Comparison of ENCODE assay signal across 19 cellular contexts in the genomic region with DNA sequence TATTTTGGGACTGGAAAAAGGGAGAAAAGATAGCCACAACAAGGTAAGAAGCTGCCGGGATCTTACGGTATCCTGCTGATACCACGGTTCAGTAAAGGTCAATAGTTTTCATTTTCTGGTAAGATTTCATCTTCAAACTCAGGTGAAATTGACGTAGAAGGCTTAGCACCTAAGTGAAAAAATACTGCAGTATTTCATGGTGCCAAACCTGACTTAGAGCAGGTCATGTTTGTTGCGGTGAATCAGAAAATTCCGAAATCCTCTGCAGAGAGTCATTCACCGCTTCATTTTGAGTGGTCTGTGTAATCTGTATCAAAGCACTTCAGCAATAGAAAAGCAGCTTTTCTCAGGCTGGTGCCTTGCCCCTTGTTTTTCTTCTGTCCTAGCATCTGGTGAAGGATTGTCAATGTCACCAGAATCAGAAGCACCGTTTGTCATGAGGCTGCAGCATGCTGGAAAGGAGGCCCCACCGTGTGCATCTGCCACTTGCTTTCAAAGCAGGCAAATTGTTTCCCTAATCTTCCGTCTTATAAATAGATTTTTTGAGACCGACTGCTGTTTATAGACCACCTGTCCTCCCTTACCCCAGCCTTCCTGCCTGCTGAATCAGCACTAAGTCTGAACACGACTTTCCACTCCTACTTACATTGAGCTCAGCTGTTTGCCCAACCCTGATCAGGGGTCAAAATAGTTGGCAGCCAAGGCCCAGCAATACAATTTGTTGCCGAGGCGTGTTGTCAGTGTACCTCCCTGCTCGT.
A peak's percentile ranks its signal among the peaks of the same experiment; 100 is the strongest.
DNase-seq lines count a peak whose midpoint lies in the region; ATAC-seq and TF ChIP-seq lines count a peak whose summit lies in the region.
"Had no signal": no experiment of that assay in that cellular context is flagged by ENCODE, and none has a peak within 500 bp of the region (broad histone marks: within the 10 kb centered on the region; RNA-seq: fewer than 3 reads in every experiment).

No MANE protein-coding gene starts in this region.

- in situ Hi-C loops in gastrocnemius medialis (cut with MboI; ENCODE audit: low sequenced_read_pairs in 4 of 4), result loop anchor here in 2 of 4 donors (10.0 to 25.0 kb wide), 2 partner anchors 155 to 283 kb away; no protein-coding TSS in a partner anchor

- H3K36me3 ChIP-seq in hepatocyte (replicated peaks; ENCODE audit: insufficient read depth, low read depth) (no peaks in the 10 kb centered on the region), gastrocnemius medialis (no peaks in the 10 kb centered on the region)
- H3K36me3 ChIP-seq: pancreas, upper lobe of right lung had no signal

- no peak for TF ChIP-seq POLR2A in gastrocnemius medialis (IDR thresholded peaks at IDR 0.05)

- 68% methylated on average over 15 of the region's 15 CpGs for WGBS in hepatocyte (ENCODE audit: low lambda C conversion rate, missing lambda C conversion rate)

- no peak overlapping the region for H2AFZ ChIP-seq in hepatocyte

- H3K4me2 ChIP-seq in hepatocyte, result no peak overlapping the region

- H4K20me1 ChIP-seq in hepatocyte (ENCODE audit: insufficient read depth, poor library complexity, severe bottlenecking), result no peaks in the 10 kb centered on the region

- intact Hi-C loops in gastrocnemius medialis (cut with DNase I; ENCODE audit: low total_unique reads), result no loop called here

- H3K9me3 ChIP-seq in hepatocyte (ENCODE audit: low read depth) (no peaks in the 10 kb centered on the region), gastrocnemius medialis (no peaks in the 10 kb centered on the region)
- H3K9me3 ChIP-seq: pancreas, upper lobe of right lung had no signal

- peak; percentile 13 for DNase-seq in NCI-H1105 treated with DMSO at 0.1 percent for 48 hours (lab: John Stamatoyannopoulos, UW)
- no peak for DNase-seq in NCI-H1105 (lab: John Stamatoyannopoulos, UW)
- DNase-seq in NCI-H524 treated with DMSO at 0.1 percent for 48 hours (lab: John Stamatoyannopoulos, UW), result peak; percentile 100
- DNase-seq in hepatocyte (ENCODE audit: low spot score), result peak; percentile 30
- no peak for DNase-seq in gastrocnemius medialis
- no peak for DNase-seq in NK-92 treated with Interleukin-12 subunit alpha and Interleukin-12 subunit beta, amount 100 ng/mL, for 24 hours (lab: John Stamatoyannopoulos, UW)
- no peak for DNase-seq in AG08396 (ENCODE audit: low spot score)
- DNase-seq: 8988T; activated CD4-positive, alpha-beta memory T cell treated with anti-CD3 and anti-CD28 coated beads for 36 hours; activated T-cell treated with anti-CD3 and anti-CD28 coated beads, Interleukin-2, amount 50 U/mL, for 24 hours; DMS53; effector CD4-positive, alpha-beta T cell; hippocampal formation; NCI-H526 treated with DMSO at 0.1 percent for 48 hours; pancreas; stimulated activated naive CD4-positive, alpha-beta T cell; upper lobe of right lung had no signal

- H3K4me1 ChIP-seq in hepatocyte (ENCODE audit: insufficient read depth) (peaks cover 6% of the 10 kb centered on the region), gastrocnemius medialis (peaks cover 15 to 18% of the 10 kb centered on the region in 2 donors)
- H3K4me1 ChIP-seq: pancreas, upper lobe of right lung had no signal

- no peaks in the 10 kb centered on the region for H3K79me2 ChIP-seq in hepatocyte

- H3K4me3 ChIP-seq in hepatocyte (no peak overlapping the region), gastrocnemius medialis (no peak overlapping the region)
- H3K4me3 ChIP-seq: pancreas, upper lobe of right lung had no signal

- peak; percentile 22 to 57 for ATAC-seq in gastrocnemius medialis
- ATAC-seq in HG02981 (IDR thresholded peaks at IDR 0.05; ENCODE audit: unreplicated experiment), result no peak
- ATAC-seq: upper lobe of right lung had no signal

- no peaks in the 10 kb centered on the region for H3K27me3 ChIP-seq in hepatocyte
- no peaks in the 10 kb centered on the region for H3K27me3 ChIP-seq in gastrocnemius medialis
- H3K27me3 ChIP-seq: pancreas, upper lobe of right lung had no signal

- TF ChIP-seq CTCF in hepatocyte (IDR thresholded peaks at IDR 0.05; ENCODE audit: poor library complexity), result no peak
- TF ChIP-seq CTCF in gastrocnemius medialis (IDR thresholded peaks at IDR 0.05 in 4 of 5, conservative IDR thresholded peaks at IDR 0.05 in 1 of 5), result no peak

- H3K9me2 ChIP-seq in hepatocyte (replicated peaks; ENCODE audit: insufficient read depth), result no peaks in the 10 kb centered on the region

- H3K27ac ChIP-seq in hepatocyte (no peak overlapping the region), gastrocnemius medialis (peak overlapping the region; percentile 16 to 77 (median 54))
- H3K27ac ChIP-seq: C4-2B, pancreas, upper lobe of right lung had no signal

Comparison
In these comparisons a context has a peak if more than half of its experiments do, and no peak if none do; other contexts are left out.
1. DNase-seq: peak in NCI-H1105 treated with DMSO at 0.1 percent for 48 hours (single experiment), NCI-H524 treated with DMSO at 0.1 percent for 48 hours (single experiment) and hepatocyte (single experiment); none in NCI-H1105 (single experiment), gastrocnemius medialis (0 of 2), NK-92 treated with Interleukin-12 subunit alpha and Interleukin-12 subunit beta, amount 100 ng/mL, for 24 hours (single experiment) and AG08396 (single experiment).